8 cellular contexts compared by ENCODE assay signal in the genomic region with DNA sequence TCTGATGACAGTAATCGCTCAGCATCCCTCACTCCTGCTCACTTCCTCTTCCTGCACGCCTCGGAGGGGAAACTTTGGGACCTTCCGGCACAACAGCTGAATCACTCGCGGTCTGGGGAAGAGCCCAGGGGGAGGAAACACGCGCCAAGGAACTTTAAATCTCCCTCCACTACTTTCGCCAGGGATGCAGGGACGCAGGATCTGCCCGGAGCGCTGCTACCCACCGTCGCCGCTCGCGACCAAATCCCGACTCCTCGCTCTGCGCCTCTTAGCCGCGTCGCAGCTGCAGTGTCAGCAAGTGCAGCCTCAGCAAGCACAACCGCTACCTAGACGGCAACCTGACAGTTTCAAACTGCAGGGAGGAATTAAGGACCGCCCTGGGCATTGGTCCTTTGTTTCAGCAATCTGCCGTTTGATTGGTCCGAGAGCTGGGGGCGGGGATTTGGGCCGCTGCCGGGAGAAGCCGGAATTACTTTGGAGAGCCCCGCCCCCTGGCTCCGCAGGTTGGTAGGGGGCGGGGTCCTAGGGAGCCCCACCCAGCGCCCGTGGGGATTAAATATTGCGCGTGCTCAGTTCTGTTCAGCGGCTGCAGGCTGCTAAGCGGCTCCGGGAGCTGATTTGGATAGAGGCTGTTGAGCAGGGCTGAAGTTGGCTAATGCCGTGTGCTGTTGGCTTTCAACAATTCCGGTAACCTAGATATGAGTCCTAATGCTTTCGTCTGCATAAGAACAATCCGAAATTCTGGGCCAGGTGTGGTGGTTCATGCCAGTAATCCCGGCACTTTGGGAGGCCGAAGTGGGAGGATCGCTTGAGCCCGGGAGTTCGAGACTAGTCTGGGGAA. TPM values are rescaled to one million over a fixed set of nuclear protein-coding genes. Genes with fewer than 3 reads are reported as not detected.
DNase-seq lines count a peak whose midpoint lies in the region; ATAC-seq and TF ChIP-seq lines count a peak whose summit lies in the region.

A gene with protein sequence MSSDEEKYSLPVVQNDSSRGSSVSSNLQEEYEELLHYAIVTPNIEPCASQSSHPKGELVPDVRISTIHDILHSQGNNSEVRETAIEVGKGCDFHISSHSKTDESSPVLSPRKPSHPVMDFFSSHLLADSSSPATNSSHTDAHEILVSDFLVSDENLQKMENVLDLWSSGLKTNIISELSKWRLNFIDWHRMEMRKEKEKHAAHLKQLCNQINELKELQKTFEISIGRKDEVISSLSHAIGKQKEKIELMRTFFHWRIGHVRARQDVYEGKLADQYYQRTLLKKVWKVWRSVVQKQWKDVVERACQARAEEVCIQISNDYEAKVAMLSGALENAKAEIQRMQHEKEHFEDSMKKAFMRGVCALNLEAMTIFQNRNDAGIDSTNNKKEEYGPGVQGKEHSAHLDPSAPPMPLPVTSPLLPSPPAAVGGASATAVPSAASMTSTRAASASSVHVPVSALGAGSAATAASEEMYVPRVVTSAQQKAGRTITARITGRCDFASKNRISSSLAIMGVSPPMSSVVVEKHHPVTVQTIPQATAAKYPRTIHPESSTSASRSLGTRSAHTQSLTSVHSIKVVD (minus strand): TSS at position 356 of the 841 bp plus-strand sequence. CDS start 4,500 bp downstream, outside the sequence.

- peak within 1 kb of the TSS; percentile 84 for H3K4me3 ChIP-seq in neural progenitor cell

- POLR2A ChIA-PET in HEK293T (lab: Yijun Ruan, JAX): interaction anchor here (0.6 to 1.3 kb wide), 9 partner anchors 10 to 748 kb away, joined by 3 to 10 read pairs (median 3); no protein-coding TSS in a partner anchor

- DNase-seq in GF-D8 (lab: John Stamatoyannopoulos, UW): peak; percentile 74
- DNase-seq in HEK293T (ENCODE audit: extremely low spot score): peak; percentile 97
- peak; percentile 97 for DNase-seq in MV-4-11 (lab: John Stamatoyannopoulos, UW)
- DNase-seq in SK-MEL-5 (ENCODE audit: low read depth, low spot score): peak; percentile 97
- DNase-seq in activated naive CD4-positive, alpha-beta T cell treated with Interleukin-2 at 50 U/mL for 16 hours: peak; percentile 99
- DNase-seq in foreskin keratinocyte: peak; percentile 90 to 96
- peak; percentile 98 for DNase-seq in neural progenitor cell (ENCODE audit: low spot score)
- DNase-seq in stromal cell of bone marrow (ENCODE audit: low read depth): peak; percentile 89

- peaks cover 9% of the 10 kb centered on the region for H3K36me3 Mint-ChIP-seq in neural progenitor cell

- H3K4me1 ChIP-seq in foreskin keratinocyte: no peaks in the 10 kb centered on the region
- H3K4me1 ChIP-seq in neural progenitor cell: peaks cover 10% of the 10 kb centered on the region

- CTCF ChIA-PET in HEK293T (lab: Yijun Ruan, JAX): interaction anchor here (0.6 kb wide), 1 partner anchor 278 kb away, joined by 8 read pairs; no protein-coding TSS in a partner anchor

- H3K27me3 ChIP-seq in foreskin keratinocyte (peaks cover 3% of the 10 kb centered on the region), neural progenitor cell (peaks cover 7% of the 10 kb centered on the region)

- H3K9me3 Mint-ChIP-seq in neural progenitor cell: no peaks in the 10 kb centered on the region

- no peak for TF ChIP-seq CTCF in foreskin keratinocyte (conservative IDR thresholded peaks at IDR 0.05)
- TF ChIP-seq CTCF in neural progenitor cell (IDR thresholded peaks at IDR 0.05): no peak

- in situ Hi-C loops in SK-MEL-5 (cut with HindIII; ENCODE audit: low pct_unique_long_range_greater_than_20kb, low sequenced_read_pairs): no loop called here

- peak within 1 kb of the TSS; percentile 88 for H3K27ac Mint-ChIP-seq in neural progenitor cell

- peak within 1 kb of the TSS; percentile 92 for H2AFZ ChIP-seq in neural progenitor cell (replicated peaks)

- H3K9ac ChIP-seq in neural progenitor cell: peak within 1 kb of the TSS; percentile 69

- H3K9me3 ChIP-seq in neural progenitor cell (ENCODE audit: low read depth): no peaks in the 10 kb centered on the region

- peaks cover 28% of the 10 kb centered on the region for H3K79me2 ChIP-seq in neural progenitor cell (ENCODE audit: low read depth)

- H4K20me1 ChIP-seq in neural progenitor cell (ENCODE audit: low read depth): no peaks in the 10 kb centered on the region

- H3F3A ChIP-seq in neural progenitor cell (ENCODE audit: low read depth): peaks cover 10% of the 10 kb centered on the region

- H3K4me3 Mint-ChIP-seq in neural progenitor cell: peak within 1 kb of the TSS; percentile 99

- H3K4me1 Mint-ChIP-seq in neural progenitor cell: peaks cover 13% of the 10 kb centered on the region

- H3K27me3 Mint-ChIP-seq in neural progenitor cell (ENCODE audit: insufficient read depth, low read depth): peaks cover 6% of the 10 kb centered on the region

- ATAC-seq in foreskin keratinocyte: peak; percentile 96

- H3K27ac ChIP-seq in foreskin keratinocyte (peak within 1 kb of the TSS; percentile 39), neural progenitor cell (peak within 1 kb of the TSS; percentile 73)

- H3K36me3 ChIP-seq in neural progenitor cell: peaks cover 6% of the 10 kb centered on the region

- H3K4me2 ChIP-seq in neural progenitor cell: peak within 1 kb of the TSS; percentile 98

TF ChIP-seq in HEK293T, 16 proteins besides CTCF, POLR2A, EP300 and RAD21:
- TF ChIP-seq, protein P1, sequence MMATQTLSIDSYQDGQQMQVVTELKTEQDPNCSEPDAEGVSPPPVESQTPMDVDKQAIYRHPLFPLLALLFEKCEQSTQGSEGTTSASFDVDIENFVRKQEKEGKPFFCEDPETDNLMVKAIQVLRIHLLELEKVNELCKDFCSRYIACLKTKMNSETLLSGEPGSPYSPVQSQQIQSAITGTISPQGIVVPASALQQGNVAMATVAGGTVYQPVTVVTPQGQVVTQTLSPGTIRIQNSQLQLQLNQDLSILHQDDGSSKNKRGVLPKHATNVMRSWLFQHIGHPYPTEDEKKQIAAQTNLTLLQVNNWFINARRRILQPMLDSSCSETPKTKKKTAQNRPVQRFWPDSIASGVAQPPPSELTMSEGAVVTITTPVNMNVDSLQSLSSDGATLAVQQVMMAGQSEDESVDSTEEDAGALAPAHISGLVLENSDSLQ (IDR thresholded peaks at IDR 0.05): peak; percentile 82
- TF ChIP-seq CTBP1 (IDR thresholded peaks at IDR 0.05; ENCODE audit: borderline replicate concordance): peak; percentile 11; the same call in 1 of the 2 replicates
- peak; percentile 54; the same call in 1 of the 2 replicates for TF ChIP-seq FOXM1 (IDR thresholded peaks at IDR 0.05; ENCODE audit: borderline replicate concordance)
- peak; percentile 64; the same call in 1 of the 2 replicates for TF ChIP-seq L3MBTL2 (conservative IDR thresholded peaks at IDR 0.05)
- TF ChIP-seq SUZ12 (IDR thresholded peaks at IDR 0.05): no peak

RNA-seq across cellular contexts. Expression of the gene that starts here (rescaled TPM):
- total RNA-seq in SK-MEL-5 (2014; rRNA removed; shearing (Covaris generic)): 12.5 and 18.3 TPM in 2 replicates
- 9.6 and 18.1 TPM in 2 replicates for polyA plus RNA-seq in SK-MEL-5 (2015; cell fraction: cytosol; rRNA removed)
- 45.7 and 54.2 TPM in 2 replicates for polyA plus RNA-seq in SK-MEL-5 (2015; cell fraction: nucleus; rRNA removed)
- 9.0 and 11.1 TPM in 2 replicates for total RNA-seq in foreskin keratinocyte
- polyA plus RNA-seq in foreskin keratinocyte: 5.4 and 7.3 TPM in 2 replicates
- total RNA-seq in neural progenitor cell (ENCODE audit: low replicate concordance): 31.2 and 58.2 TPM in 2 replicates

Comparison
In these comparisons a context has a peak if more than half of its experiments do, and no peak if none do; other contexts are left out.
1. Peak in every context shown above with its lines: DNase-seq, ATAC-seq, H3K4me3 ChIP-seq and H3K27ac ChIP-seq.